29 cellular contexts compared by ENCODE assay signal in the genomic region with DNA sequence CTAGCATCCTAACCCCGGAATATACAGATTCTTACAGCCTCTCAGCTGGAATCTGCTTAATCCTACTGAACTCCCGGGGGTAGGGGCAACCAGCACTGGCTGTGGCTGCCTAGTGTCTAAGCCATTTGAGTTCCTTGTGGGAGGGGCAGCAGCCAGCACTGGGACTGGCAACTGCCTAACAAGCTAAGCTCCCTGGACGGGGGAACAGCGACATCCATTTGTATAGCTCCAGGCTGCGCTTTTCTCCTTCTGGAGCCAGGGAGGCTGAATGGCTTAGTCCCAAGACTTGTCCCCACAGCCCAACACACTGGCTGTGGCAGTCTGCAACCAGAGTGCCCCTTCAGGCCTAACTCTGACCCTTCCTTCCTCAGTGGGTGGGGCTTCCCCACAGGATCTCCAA.
"Had no signal": no experiment of that assay in that cellular context is flagged by ENCODE, and none has a peak within 500 bp of the region (broad histone marks: within the 10 kb centered on the region; RNA-seq: fewer than 3 reads in every experiment).

No MANE protein-coding gene starts in this region.

- H3K4me1 ChIP-seq: ascending aorta, body of pancreas had no signal

- ATAC-seq: activated CD8-positive, alpha-beta memory T cell treated with anti-CD3 and anti-CD28 coated beads, Interleukin-2, amount 10 ng/mL, durations not matched to agents 7 days and 5 days; activated naive CD4-positive, alpha-beta T cell treated with anti-CD3 and anti-CD28 coated beads, Interleukin-2, amount 50 U/mL, for 72 hours; activated naive CD8-positive, alpha-beta T cell treated with anti-CD3 and anti-CD28 coated beads, Interleukin-2, amount 50 U/mL, for 24 hours; body of pancreas; PC-3 had no signal

- H3K9me3 ChIP-seq: ascending aorta, body of pancreas had no signal

- H3K4me1 Mint-ChIP-seq: activated B cell treated with CpG ODN at 0.5 μM for 24 hours; activated CD4-positive, alpha-beta T cell treated with anti-CD3 and anti-CD28 coated beads, Interleukin-2, amount 10 ng/mL, durations not matched to agents 24 days and 14 days; activated CD8-positive, alpha-beta memory T cell treated with anti-CD3 and anti-CD28 coated beads, Interleukin-2, amount 10 ng/mL, durations not matched to agents 7 days and 5 days; activated naive CD8-positive, alpha-beta T cell treated with anti-CD3 and anti-CD28 coated beads, Interleukin-2, amount 50 U/mL, for 24 hours had no signal

- H3K4me3 Mint-ChIP-seq: activated B cell treated with CpG ODN at 0.5 μM for 24 hours; activated CD4-positive, alpha-beta T cell treated with anti-CD3 and anti-CD28 coated beads, Interleukin-2, amount 10 ng/mL, durations not matched to agents 24 days and 14 days; activated CD8-positive, alpha-beta memory T cell treated with anti-CD3 and anti-CD28 coated beads, Interleukin-2, amount 10 ng/mL, durations not matched to agents 7 days and 5 days; activated naive CD8-positive, alpha-beta T cell treated with anti-CD3 and anti-CD28 coated beads, Interleukin-2, amount 50 U/mL, for 24 hours; activated T-cell treated with anti-CD3 and anti-CD28 coated beads, Interleukin-2, amount 50 U/mL, for 24 hours; activated T-helper 1 cell treated with anti-CD3 and anti-CD28 coated beads, Interleukin-12 subunit alpha, Interleukin-12 subunit beta, Interleukin-2, Interleukin-4 antibody, amounts not matched to agents 30 ng/mL and 10 ng/mL and 1 ng/mL, durations not matched to agents 14 hours and 24 hours and 36 hours; T-helper 1 cell treated with Interleukin-12 subunit alpha and Interleukin-12 subunit beta and Interleukin-4 antibody, amounts not matched to agents 30 μg/mL and 1 μg/mL, for 36 hours had no signal

- H3K27ac Mint-ChIP-seq: activated B cell treated with CpG ODN at 0.5 μM for 24 hours; activated CD4-positive, alpha-beta T cell treated with anti-CD3 and anti-CD28 coated beads, Interleukin-2, amount 10 ng/mL, durations not matched to agents 24 days and 14 days; activated CD8-positive, alpha-beta memory T cell treated with anti-CD3 and anti-CD28 coated beads, Interleukin-2, amount 10 ng/mL, durations not matched to agents 7 days and 5 days; activated naive CD4-positive, alpha-beta T cell treated with anti-CD3 and anti-CD28 coated beads, Interleukin-2, amount 50 U/mL, for 72 hours; activated naive CD8-positive, alpha-beta T cell treated with anti-CD3 and anti-CD28 coated beads, Interleukin-2, amount 50 U/mL, for 24 hours; activated T-cell treated with anti-CD3 and anti-CD28 coated beads, Interleukin-2, amount 50 U/mL, for 24 hours; activated T-helper 1 cell treated with anti-CD3 and anti-CD28 coated beads, Interleukin-12 subunit alpha, Interleukin-12 subunit beta, Interleukin-2, Interleukin-4 antibody, amounts not matched to agents 30 ng/mL and 10 ng/mL and 1 ng/mL, durations not matched to agents 14 hours and 24 hours and 36 hours; T-helper 1 cell treated with Interleukin-12 subunit alpha and Interleukin-12 subunit beta and Interleukin-4 antibody, amounts not matched to agents 30 μg/mL and 1 μg/mL, for 36 hours had no signal

- H3K9me3 Mint-ChIP-seq: activated CD4-positive, alpha-beta T cell treated with anti-CD3 and anti-CD28 coated beads, Interleukin-2, amount 10 ng/mL, durations not matched to agents 24 days and 14 days had no signal

- H3K27me3 Mint-ChIP-seq: activated B cell treated with CpG ODN at 0.5 μM for 24 hours; activated CD4-positive, alpha-beta T cell treated with anti-CD3 and anti-CD28 coated beads, Interleukin-2, amount 10 ng/mL, durations not matched to agents 24 days and 14 days; activated CD8-positive, alpha-beta memory T cell treated with anti-CD3 and anti-CD28 coated beads, Interleukin-2, amount 10 ng/mL, durations not matched to agents 7 days and 5 days; activated naive CD8-positive, alpha-beta T cell treated with anti-CD3 and anti-CD28 coated beads, Interleukin-2, amount 50 U/mL, for 24 hours; activated T-cell treated with anti-CD3 and anti-CD28 coated beads, Interleukin-2, amount 50 U/mL, for 24 hours had no signal

- H3K27ac ChIP-seq: ascending aorta, body of pancreas, KMS-11 had no signal

- H3K36me3 ChIP-seq: ascending aorta had no signal

- H3K4me2 ChIP-seq: KMS-11 had no signal

- H3K36me3 Mint-ChIP-seq: activated CD8-positive, alpha-beta memory T cell treated with anti-CD3 and anti-CD28 coated beads, Interleukin-2, amount 10 ng/mL, durations not matched to agents 7 days and 5 days; activated naive CD4-positive, alpha-beta T cell treated with anti-CD3 and anti-CD28 coated beads, Interleukin-2, amount 50 U/mL, for 72 hours had no signal

- H3K4me3 ChIP-seq: ascending aorta, body of pancreas had no signal

- DNase-seq: activated B cell treated with CpG ODN at 0.5 μM for 24 hours; activated CD4-positive, alpha-beta T cell treated with anti-CD3 and anti-CD28 coated beads for 1 hour; activated CD4-positive, alpha-beta T cell treated with anti-CD3 and anti-CD28 coated beads, Interleukin-2, amount 10 ng/mL, durations not matched to agents 24 days and 14 days; activated CD4-positive, alpha-beta T cell treated with anti-CD3 and anti-CD28 coated beads, Interleukin-2, amount 50 U/mL, for 48 hours; activated CD8-positive, alpha-beta memory T cell treated with anti-CD3 and anti-CD28 coated beads, Interleukin-2, amount 10 ng/mL, durations not matched to agents 7 days and 5 days; activated effector memory CD4-positive, alpha-beta T cell treated with anti-CD3 and anti-CD28 coated beads, Interleukin-2, amount 50 U/mL, for 16 hours; activated naive CD4-positive, alpha-beta T cell treated with Interleukin-2 at 50 U/mL for 16 hours; activated naive CD8-positive, alpha-beta T cell treated with anti-CD3 and anti-CD28 coated beads, Interleukin-2, amount 50 U/mL, for 24 hours; activated T-cell treated with anti-CD3 and anti-CD28 coated beads, Interleukin-2, amount 50 U/mL, for 24 hours; amniotic stem cell; body of pancreas; central memory CD4-positive, alpha-beta T cell; NCI-H1092; NCI-H1417; NCI-H2029; NCI-H2107; NCI-H2171 treated with DMSO at 0.1 percent for 48 hours; NCI-H226; NCI-H526; NCI-H774; PC-3; SHP77 treated with DMSO at 0.1 percent for 48 hours had no signal

- FAIRE-seq: bronchial epithelial cell, RCC 7860 had no signal

- H3K9ac ChIP-seq: KMS-11 had no signal

- H3K27me3 ChIP-seq: ascending aorta, body of pancreas had no signal
